8 cellular contexts compared by ENCODE assay signal in genomic region chr5:132228241-132229035, GRCh38. TPM values are rescaled to one million over a fixed set of nuclear protein-coding genes. Genes with fewer than 3 reads are reported as not detected.
DNase-seq lines count a peak whose midpoint lies in the region; ATAC-seq and TF ChIP-seq lines count a peak whose summit lies in the region.

No MANE protein-coding gene starts in this region.

- H3K4me1 ChIP-seq in duodenal mucosa (ENCODE audit: control insufficient read depth in 1 of 2, insufficient read depth in 2 of 2, low read length in 2 of 2): peaks cover 20 to 23% of the 10 kb centered on the region in 2 donors

- peak overlapping the region; percentile 81 for H3K4me3 Mint-ChIP-seq in natural killer cell

- H3K9me3 ChIP-seq in AG04450 (ENCODE audit: control insufficient read depth, insufficient read depth, low read length) (no peaks in the 10 kb centered on the region), duodenal mucosa (ENCODE audit: control insufficient read depth in 1 of 2, low read length in 2 of 2) (no peaks in the 10 kb centered on the region)

- no peaks in the 10 kb centered on the region for H3K36me3 ChIP-seq in duodenal mucosa (ENCODE audit: control insufficient read depth in 1 of 2, insufficient read depth in 2 of 2, low read length in 2 of 2)

- POLR2A ChIA-PET in AG04450 (lab: Yijun Ruan, JAX): interaction anchor here (1.1 to 1.2 kb wide), 3 partner anchors 31 to 66 kb away, joined by 4 to 5 read pairs (median 4); partner anchors contain the start of gene SLC22A4

- ATAC-seq in natural killer cell (no peak), HG03196 (IDR thresholded peaks at IDR 0.05; ENCODE audit: unreplicated experiment) (no peak), HG02973 (IDR thresholded peaks at IDR 0.05; ENCODE audit: unreplicated experiment) (no peak)

- H3K27ac ChIP-seq in AG04450 (ENCODE audit: low read depth, low read length) (no peak overlapping the region), duodenal mucosa (ENCODE audit: low read depth, low read length) (no peak overlapping the region)

- H3K27me3 Mint-ChIP-seq in natural killer cell (ENCODE audit: low read depth in 2 of 2): peaks cover 18 to 34% of the 10 kb centered on the region in 2 donors

- peaks cover 7 to 34% of the 10 kb centered on the region in 2 donors for H3K4me1 Mint-ChIP-seq in natural killer cell

- DNase-seq in AG04450 (ENCODE audit: low read depth, low spot score) (no peak), HuH-7 (ENCODE audit: low spot score) (peak; percentile 19), natural killer cell (no peak), dermis blood vessel endothelial cell (no peak), HT-29 (ENCODE audit: low spot score) (no peak)

- intact Hi-C loops in natural killer cell (cut with micrococcal nuclease): no loop called here

- H3K27ac Mint-ChIP-seq in natural killer cell: no peak overlapping the region

- peaks cover 3% of the 10 kb centered on the region for H3K27me3 ChIP-seq in AG04450 (ENCODE audit: control insufficient read depth, insufficient read depth, low read length)
- H3K27me3 ChIP-seq in duodenal mucosa (ENCODE audit: control insufficient read depth in 1 of 2, insufficient read depth in 2 of 2, low read length in 2 of 2): no peaks in the 10 kb centered on the region

- TF ChIP-seq CTCF in AG04450 (IDR thresholded peaks at IDR 0.05; ENCODE audit: low read depth, low read length) (no peak), natural killer cell (IDR thresholded peaks at IDR 0.05) (no peak)

- H3K4me3 ChIP-seq in AG04450 (ENCODE audit: low read depth, low read length) (peak overlapping the region; percentile 72), duodenal mucosa (ENCODE audit: low read depth in 1 of 2, low read length in 2 of 2) (peak overlapping the region; percentile 64 to 68)

- H3K36me3 Mint-ChIP-seq in natural killer cell: no peaks in the 10 kb centered on the region

- CTCF ChIA-PET in AG04450 (lab: Charles Lee): interaction anchor here (0.6 to 10.1 kb wide), 3 partner anchors 10 to 1717 kb away, joined by 3 to 84 read pairs (median 8); no protein-coding TSS in a partner anchor

- H3K9me3 Mint-ChIP-seq in natural killer cell: no peaks in the 10 kb centered on the region

- peak overlapping the region; percentile 57 to 79 for H3K9ac ChIP-seq in duodenal mucosa (ENCODE audit: low read depth in 1 of 2, low read length in 2 of 2)

RNA-seq across cellular contexts. Expression of gene P4HA2, which starts 0.8 kb away (rescaled TPM):
- polyA plus RNA-seq in AG04450 (2011; rRNA removed): 178 and 186 TPM in 2 replicates
- 114 and 128 TPM in 2 replicates for polyA minus RNA-seq in AG04450 (2011; rRNA and poly(A)+ RNA removed)
- under 1 TPM in 1 of 3 donors, not detected in 2; 0.20 TPM for total RNA-seq in natural killer cell
- 55.7 and 62.8 TPM in 2 replicates for total RNA-seq in dermis blood vessel endothelial cell
- total RNA-seq in HT-29 (2014; rRNA removed; shearing (Covaris generic)): 20.4 and 20.5 TPM in 2 replicates

RNA-seq across cellular contexts. Expression of gene PDLIM4, which starts 29.1 kb away (rescaled TPM):
- 43.4 and 64.2 TPM in 2 replicates for polyA plus RNA-seq in AG04450 (2011; rRNA removed)
- polyA minus RNA-seq in AG04450 (2011; rRNA and poly(A)+ RNA removed): 52.0 and 86.8 TPM in 2 replicates
- total RNA-seq in natural killer cell (not detected), dermis blood vessel endothelial cell (31.0 and 51.6 TPM in 2 replicates)
- total RNA-seq in HT-29 (2014; rRNA removed; shearing (Covaris generic)): 0.99 and 1.6 TPM in 2 replicates

Comparison
In these comparisons a context has a peak if more than half of its experiments do, and no peak if none do; other contexts are left out.
1. RNA of gene P4HA2, which starts 0.8 kb away (total RNA-seq): 55.7 to 62.8 TPM in dermis blood vessel endothelial cell and 20.4 to 20.5 TPM in HT-29; 0.20 TPM in natural killer cell; every median in the first group is over 10 times any median in the second.
2. RNA of gene PDLIM4, which starts 29.1 kb away (total RNA-seq): 31.0 to 51.6 TPM in dermis blood vessel endothelial cell; 0.99 to 1.6 TPM in HT-29 and not detected in natural killer cell; every median in the first group is over 10 times any median in the second.